ENCODE assay signal across 24 cellular contexts in genomic region chr2:833180-833579, GRCh38.
A peak's percentile ranks its signal among the peaks of the same experiment; 100 is the strongest.
DNase-seq lines count a peak whose midpoint lies in the region; ATAC-seq lines count a peak whose summit lies in the region.
"Had no signal": no experiment of that assay in that cellular context is flagged by ENCODE, and none has a peak within 500 bp of the region (broad histone marks: within the 10 kb centered on the region; RNA-seq: fewer than 3 reads in every experiment).

No MANE protein-coding gene starts in this region.

- H3K27ac Mint-ChIP-seq in activated naive CD8-positive, alpha-beta T cell treated with anti-CD3 and anti-CD28 coated beads, Interleukin-2, amount 50 U/mL, for 24 hours: no peak overlapping the region
- no peak overlapping the region for H3K27ac Mint-ChIP-seq in activated naive CD8-positive, alpha-beta T cell treated with anti-CD3 and anti-CD28 coated beads for 36 hours
- H3K27ac Mint-ChIP-seq in T-helper 17 cell: no peak overlapping the region
- H3K27ac Mint-ChIP-seq: dendritic cell treated with granulocyte-macrophage colony-stimulating factor and Interleukin-4, amounts not matched to agents 40 ng/mL and 50 ng/mL, for 4 days; WTC11 had no signal

- no peak for DNase-seq in activated naive CD8-positive, alpha-beta T cell treated with anti-CD3 and anti-CD28 coated beads, Interleukin-2, amount 50 U/mL, for 24 hours
- no peak for DNase-seq in activated naive CD8-positive, alpha-beta T cell treated with anti-CD3 and anti-CD28 coated beads for 36 hours
- DNase-seq in T-helper 17 cell (no peak), posterior cingulate gyrus (no peak), HUDEP-2 (lab: John Stamatoyannopoulos, UW; ENCODE audit: unreplicated experiment in 76 of 76) (no peak), DMS114 treated with DMSO at 0.1 percent for 48 hours (lab: John Stamatoyannopoulos, UW; ENCODE audit: unreplicated experiment) (no peak)
- DNase-seq: ACHN; activated CD4-positive, alpha-beta T cell treated with anti-CD3 and anti-CD28 coated beads, Interleukin-2, amount 50 U/mL, for 48 hours; activated naive CD4-positive, alpha-beta T cell treated with anti-CD3 and anti-CD28 coated beads, Interleukin-2, amount 50 U/mL, for 16 hours; EL; hypothalamus; left lung; NCI-H2171; NCI-H510A treated with DMSO at 0.1 percent for 48 hours; nucleus accumbens; PC-9; SHP77; T-helper 9 cell had no signal

- H3K4me3 Mint-ChIP-seq in activated naive CD8-positive, alpha-beta T cell treated with anti-CD3 and anti-CD28 coated beads, Interleukin-2, amount 50 U/mL, for 24 hours: no peak overlapping the region
- no peak overlapping the region for H3K4me3 Mint-ChIP-seq in activated naive CD8-positive, alpha-beta T cell treated with anti-CD3 and anti-CD28 coated beads for 36 hours
- H3K4me3 Mint-ChIP-seq in T-helper 17 cell: no peak overlapping the region
- H3K4me3 Mint-ChIP-seq: dendritic cell treated with granulocyte-macrophage colony-stimulating factor and Interleukin-4, amounts not matched to agents 40 ng/mL and 50 ng/mL, for 4 days; WTC11 had no signal

- peak; percentile 65 for ATAC-seq in activated naive CD8-positive, alpha-beta T cell treated with anti-CD3 and anti-CD28 coated beads, Interleukin-2, amount 50 U/mL, for 24 hours
- ATAC-seq in GM19397 (IDR thresholded peaks at IDR 0.05; ENCODE audit: unreplicated experiment) (peak; percentile 45), T-helper 17 cell (peak; percentile 35), HG03135 (IDR thresholded peaks at IDR 0.05; ENCODE audit: unreplicated experiment) (no peak)
- ATAC-seq: left lung, WTC11 had no signal

- H3K9me3 ChIP-seq in T-helper 17 cell (ENCODE audit: control insufficient read depth, low read length, poor library complexity, severe bottlenecking): no peaks in the 10 kb centered on the region
- H3K9me3 ChIP-seq: ascending aorta; BLaER1 treated with 17β-estradiol and CSF1 and Interleukin-3, amounts not matched to agents 10 nM and 100 nM; left lung had no signal

- intact Hi-C loops in posterior cingulate gyrus (cut with DNase I): no loop called here

- H3K4me1 Mint-ChIP-seq in activated naive CD8-positive, alpha-beta T cell treated with anti-CD3 and anti-CD28 coated beads, Interleukin-2, amount 50 U/mL, for 24 hours: peaks cover 9% of the 10 kb centered on the region
- peaks cover 8% of the 10 kb centered on the region for H3K4me1 Mint-ChIP-seq in activated naive CD8-positive, alpha-beta T cell treated with anti-CD3 and anti-CD28 coated beads for 36 hours
- H3K4me1 Mint-ChIP-seq in T-helper 17 cell: peaks cover 3% of the 10 kb centered on the region

- no peaks in the 10 kb centered on the region for H3K36me3 Mint-ChIP-seq in activated naive CD8-positive, alpha-beta T cell treated with anti-CD3 and anti-CD28 coated beads, Interleukin-2, amount 50 U/mL, for 24 hours (ENCODE audit: low read depth)
- peaks cover 1% of the 10 kb centered on the region for H3K36me3 Mint-ChIP-seq in activated naive CD8-positive, alpha-beta T cell treated with anti-CD3 and anti-CD28 coated beads for 36 hours
- H3K36me3 Mint-ChIP-seq in T-helper 17 cell (ENCODE audit: low read depth): no peaks in the 10 kb centered on the region
- H3K36me3 Mint-ChIP-seq: WTC11 had no signal

- peaks cover 12% of the 10 kb centered on the region for H3K27me3 Mint-ChIP-seq in activated naive CD8-positive, alpha-beta T cell treated with anti-CD3 and anti-CD28 coated beads, Interleukin-2, amount 50 U/mL, for 24 hours
- peaks cover 12% of the 10 kb centered on the region for H3K27me3 Mint-ChIP-seq in activated naive CD8-positive, alpha-beta T cell treated with anti-CD3 and anti-CD28 coated beads for 36 hours
- peaks cover 26% of the 10 kb centered on the region for H3K27me3 Mint-ChIP-seq in T-helper 17 cell
- H3K27me3 Mint-ChIP-seq: dendritic cell treated with granulocyte-macrophage colony-stimulating factor and Interleukin-4, amounts not matched to agents 40 ng/mL and 50 ng/mL, for 4 days had no signal

- no peaks in the 10 kb centered on the region for H3K9me3 Mint-ChIP-seq in activated naive CD8-positive, alpha-beta T cell treated with anti-CD3 and anti-CD28 coated beads, Interleukin-2, amount 50 U/mL, for 24 hours
- no peaks in the 10 kb centered on the region for H3K9me3 Mint-ChIP-seq in activated naive CD8-positive, alpha-beta T cell treated with anti-CD3 and anti-CD28 coated beads for 36 hours
- H3K9me3 Mint-ChIP-seq: dendritic cell treated with granulocyte-macrophage colony-stimulating factor and Interleukin-4, amounts not matched to agents 40 ng/mL and 50 ng/mL, for 4 days had no signal
